8 cellular contexts compared by ENCODE assay signal in genomic region chr16:22190169-22191088, GRCh38. TPM values are rescaled to one million over a fixed set of nuclear protein-coding genes. Genes with fewer than 3 reads are reported as not detected.
DNase-seq lines count a peak whose midpoint lies in the region; ATAC-seq and TF ChIP-seq lines count a peak whose summit lies in the region.

No MANE protein-coding gene starts in this region.

- peak; percentile 95 for DNase-seq in GM12864 (ENCODE audit: low read depth)
- DNase-seq in NCI-H1105 (lab: John Stamatoyannopoulos, UW) = peak; percentile 95
- DNase-seq in SKM-1 (lab: John Stamatoyannopoulos, UW; ENCODE audit: unreplicated experiment) = peak; percentile 99
- peak; percentile 99 for DNase-seq in activated naive CD8-positive, alpha-beta T cell treated with anti-CD3 and anti-CD28 coated beads for 36 hours
- DNase-seq in glutamatergic neuron = peak; percentile 100
- DNase-seq in ovary = peak; percentile 100
- DNase-seq in thyroid gland = peak; percentile 100

- H3K27ac ChIP-seq in ovary = peak overlapping the region; percentile 81 to 94
- H3K27ac ChIP-seq in thyroid gland = peak overlapping the region; percentile 91 to 98 (median 97)

- H3K4me3 ChIP-seq in GM12864 (ENCODE audit: low read depth, low read length) = peak overlapping the region; percentile 75
- H3K4me3 ChIP-seq in ovary = peak overlapping the region; percentile 81
- peak overlapping the region; percentile 8 to 68 (median 40) for H3K4me3 ChIP-seq in thyroid gland (replicated peaks in 1 of 3)

- no peak for TF ChIP-seq EP300 in ovary (IDR thresholded peaks at IDR 0.05)

- peaks cover 2% of the 10 kb centered on the region for H3K27me3 Mint-ChIP-seq in activated naive CD8-positive, alpha-beta T cell treated with anti-CD3 and anti-CD28 coated beads for 36 hours
- peaks cover 8% of the 10 kb centered on the region for H3K27me3 Mint-ChIP-seq in glutamatergic neuron (ENCODE audit: unreplicated experiment)

- peaks cover 5% of the 10 kb centered on the region for H3K4me1 ChIP-seq in ovary (ENCODE audit: insufficient read depth)
- H3K4me1 ChIP-seq in thyroid gland = peaks cover 20 to 28% of the 10 kb centered on the region in 2 donors

- no peak for TF ChIP-seq CTCF in GM12864 (IDR thresholded peaks at IDR 0.05; ENCODE audit: low read depth, low read length, missing control alignments)
- TF ChIP-seq CTCF in glutamatergic neuron (IDR thresholded peaks at IDR 0.05; ENCODE audit: partially characterized antibody, unreplicated experiment) = no peak
- TF ChIP-seq CTCF in ovary (IDR thresholded peaks at IDR 0.05) = no peak
- TF ChIP-seq CTCF in thyroid gland (IDR thresholded peaks at IDR 0.05) = no peak

- H3K9me3 ChIP-seq in ovary = no peaks in the 10 kb centered on the region
- no peaks in the 10 kb centered on the region for H3K9me3 ChIP-seq in thyroid gland

- H3K36me3 Mint-ChIP-seq in activated naive CD8-positive, alpha-beta T cell treated with anti-CD3 and anti-CD28 coated beads for 36 hours = peaks cover 10% of the 10 kb centered on the region
- peaks cover under 1% of the 10 kb centered on the region for H3K36me3 Mint-ChIP-seq in glutamatergic neuron (ENCODE audit: unreplicated experiment)

- peaks cover 49% of the 10 kb centered on the region for H3K4me1 Mint-ChIP-seq in activated naive CD8-positive, alpha-beta T cell treated with anti-CD3 and anti-CD28 coated beads for 36 hours
- H3K4me1 Mint-ChIP-seq in glutamatergic neuron (ENCODE audit: low read depth, unreplicated experiment) = peaks cover 12% of the 10 kb centered on the region

- H3K36me3 ChIP-seq in ovary (no peaks in the 10 kb centered on the region), thyroid gland (no peaks in the 10 kb centered on the region)

- peaks cover 10% of the 10 kb centered on the region for H3K9me3 Mint-ChIP-seq in activated naive CD8-positive, alpha-beta T cell treated with anti-CD3 and anti-CD28 coated beads for 36 hours
- peaks cover 13% of the 10 kb centered on the region for H3K9me3 Mint-ChIP-seq in glutamatergic neuron (ENCODE audit: unreplicated experiment)

- peak; percentile 71 for ATAC-seq in HG02642 (IDR thresholded peaks at IDR 0.05; ENCODE audit: poor library complexity, unreplicated experiment)

- 0% methylated on average over 73 to 79 of the region's 79 CpGs for WGBS in ovary, 3 donors
- 0 to 1% methylated on average over 35 to 54 of the region's 79 CpGs for WGBS in thyroid gland, 2 donors

- H3K27ac Mint-ChIP-seq in activated naive CD8-positive, alpha-beta T cell treated with anti-CD3 and anti-CD28 coated beads for 36 hours = peak overlapping the region; percentile 98
- peak overlapping the region; percentile 92 for H3K27ac Mint-ChIP-seq in glutamatergic neuron (ENCODE audit: unreplicated experiment)

- TF ChIP-seq POLR2A in ovary (IDR thresholded peaks at IDR 0.05) = peak; percentile 51
- peak; percentile 55 to 91 for TF ChIP-seq POLR2A in thyroid gland (IDR thresholded peaks at IDR 0.05)

- peak overlapping the region; percentile 93 for H3K4me3 Mint-ChIP-seq in activated naive CD8-positive, alpha-beta T cell treated with anti-CD3 and anti-CD28 coated beads for 36 hours
- H3K4me3 Mint-ChIP-seq in glutamatergic neuron (ENCODE audit: unreplicated experiment) = peak overlapping the region; percentile 96

- intact Hi-C loops in ovary (cut with DNase I) (no loop called here), thyroid gland (cut with DNase I) (no loop called here)

- H3K27me3 ChIP-seq in ovary (no peaks in the 10 kb centered on the region), thyroid gland (no peaks in the 10 kb centered on the region)

RNA-seq across cellular contexts. Expression of gene EEF2K, which starts 15.6 kb away (rescaled TPM):
- total RNA-seq in activated naive CD8-positive, alpha-beta T cell treated with anti-CD3 and anti-CD28 coated beads for 36 hours = 10 to 100 TPM; 28.9 to 32.5 TPM
- total RNA-seq in glutamatergic neuron (ENCODE audit: unreplicated experiment) (40.2 TPM), ovary (10 to 100 TPM in 6 of 7 donors, 1 to 10 TPM in 1; 8.1 to 37.6 (median 28.0) TPM), thyroid gland (10 to 100 TPM; 15.6 to 21.3 (median 19.9) TPM)
- 10 to 100 TPM in 1 of 2 donors, 1 to 10 TPM in 1; 8.4 to 18.8 TPM for polyA plus RNA-seq in ovary

RNA-seq across cellular contexts. Expression of gene SDR42E2, which starts 28.1 kb away (rescaled TPM):
- not detected for total RNA-seq in activated naive CD8-positive, alpha-beta T cell treated with anti-CD3 and anti-CD28 coated beads for 36 hours
- total RNA-seq in glutamatergic neuron (ENCODE audit: unreplicated experiment) (not detected), ovary (1 to 10 TPM in 1 of 7 donors, under 1 TPM in 4, not detected in 2; 0.15 to 1.1 (median 0.25) TPM), thyroid gland (not detected)
- under 1 TPM in 1 of 2 donors, not detected in 1; 0.05 TPM for polyA plus RNA-seq in ovary

Comparison
In these comparisons a context has a peak if more than half of its experiments do, and no peak if none do; other contexts are left out.
1. Peak in every context shown above with its lines: DNase-seq, ATAC-seq, H3K4me3 ChIP-seq and H3K27ac ChIP-seq.